8 cellular contexts compared by ENCODE assay signal in the genomic region with DNA sequence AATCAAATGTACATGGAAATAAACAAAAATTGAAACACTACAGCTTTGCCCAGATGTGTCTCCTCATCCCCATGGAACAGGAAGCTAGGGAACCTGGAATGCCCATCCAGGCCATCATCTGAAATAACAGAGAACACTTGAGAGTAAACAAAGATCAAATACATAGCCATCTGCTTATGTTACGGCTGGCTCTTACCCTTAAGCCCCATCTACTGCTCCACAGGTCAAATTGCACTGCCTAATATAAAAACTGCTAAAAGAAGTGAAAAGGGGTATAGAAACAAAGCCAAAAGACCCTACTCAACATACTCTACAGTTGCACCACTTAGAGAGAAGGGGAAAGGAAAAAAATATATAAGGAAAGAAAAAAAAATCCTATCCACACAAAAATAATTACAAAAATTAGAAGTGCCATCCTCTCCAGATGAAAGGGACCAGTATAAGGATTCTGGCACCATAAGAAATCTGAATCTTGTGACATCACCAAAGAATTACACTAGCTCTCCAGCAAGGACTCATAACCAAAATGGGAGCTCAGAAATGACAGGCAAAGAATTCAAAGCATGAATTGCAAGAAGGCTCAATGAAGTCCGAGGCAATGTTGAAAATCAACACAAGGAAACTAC.
DNase-seq lines count a peak whose midpoint lies in the region; ATAC-seq lines count a peak whose summit lies in the region.

No MANE protein-coding gene starts in this region.

- ATAC-seq in HG03159 (IDR thresholded peaks at IDR 0.05; ENCODE audit: unreplicated experiment) (peak; percentile 72), GM21737 (IDR thresholded peaks at IDR 0.05; ENCODE audit: unreplicated experiment) (no peak), GM21825 (IDR thresholded peaks at IDR 0.05; ENCODE audit: unreplicated experiment) (no peak)

- peak; percentile 53 for DNase-seq in DMS153 treated with DMSO at 0.1 percent for 48 hours (lab: John Stamatoyannopoulos, UW; ENCODE audit: unreplicated experiment)
- DNase-seq in SKM-1 (lab: John Stamatoyannopoulos, UW; ENCODE audit: unreplicated experiment) = peak; percentile 37
- DNase-seq in left kidney (ENCODE audit: low read depth, low spot score) = peak; percentile 57
- no peak for DNase-seq in activated gamma-delta T cell (lab: John Stamatoyannopoulos, UW)
- DNase-seq in NCI-H1930 (lab: John Stamatoyannopoulos, UW) = no peak

Comparison
In these comparisons a context has a peak if more than half of its experiments do, and no peak if none do; other contexts are left out.
1. DNase-seq: peak in DMS153 treated with DMSO at 0.1 percent for 48 hours (single experiment), SKM-1 (single experiment) and left kidney (single experiment); none in activated gamma-delta T cell (single experiment) and NCI-H1930 (0 of 2).